ENCODE assay signal across 19 cellular contexts in the genomic region with DNA sequence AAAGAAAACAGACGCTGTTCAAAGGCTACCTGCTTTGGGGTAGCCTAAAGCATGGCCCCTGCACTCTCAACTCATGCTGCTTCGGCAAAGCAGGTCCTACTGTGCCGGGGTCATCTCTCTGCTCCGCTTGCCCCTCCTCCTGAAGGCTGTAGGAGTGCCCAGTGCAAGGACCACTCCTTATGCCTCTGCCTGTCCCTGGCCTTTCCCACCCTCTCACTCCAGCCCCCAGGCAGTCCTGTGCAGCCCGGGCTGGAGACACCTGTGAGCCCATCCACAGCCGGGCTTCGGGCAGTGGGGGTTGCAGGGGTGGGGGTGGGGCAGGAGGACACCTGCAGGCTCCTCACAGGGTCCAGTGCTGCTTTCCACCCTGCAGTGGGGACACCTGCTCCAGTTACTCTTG.
DNase-seq lines count a peak whose midpoint lies in the region; ATAC-seq and TF ChIP-seq lines count a peak whose summit lies in the region.
"Had no signal": no experiment of that assay in that cellular context is flagged by ENCODE, and none has a peak within 500 bp of the region (broad histone marks: within the 10 kb centered on the region; RNA-seq: fewer than 3 reads in every experiment).

No MANE protein-coding gene starts in this region.

- no peaks in the 10 kb centered on the region for H3K23me2 ChIP-seq in H9 (ENCODE audit: insufficient read length, low read depth, low read length, poor library complexity, severe bottlenecking)

- H3K4me1 ChIP-seq in MM.1S (ENCODE audit: low read length) (no peaks in the 10 kb centered on the region), neutrophil (ENCODE audit: control insufficient read depth in 1 of 2, insufficient read depth in 1 of 2, low read depth in 1 of 2, low read length in 1 of 2) (no peaks in the 10 kb centered on the region), tibial artery (peaks cover 0 to 28% (median 14%) of the 10 kb centered on the region in 4 donors), BE2C (no peaks in the 10 kb centered on the region), H9 (ENCODE audit: insufficient read depth, low read length) (no peaks in the 10 kb centered on the region)

- no peak overlapping the region for H4K5ac ChIP-seq in H9 (ENCODE audit: insufficient read length, low read depth, low read length)

- H4K91ac ChIP-seq in H9 (ENCODE audit: insufficient read length, low read depth, low read length): no peak overlapping the region

- no peak overlapping the region for H2BK12ac ChIP-seq in H9 (ENCODE audit: insufficient read length, low read depth, low read length)

- no peak overlapping the region for H3K4ac ChIP-seq in H9 (ENCODE audit: low read depth, low read length)

- H3K27me3 ChIP-seq in MM.1S (replicated peaks; ENCODE audit: insufficient read depth, low read length) (no peaks in the 10 kb centered on the region), neutrophil (peaks cover 14% of the 10 kb centered on the region), tibial artery (no peaks in the 10 kb centered on the region), BE2C (peaks cover 9% of the 10 kb centered on the region), H9 (ENCODE audit: insufficient read depth, low read length) (no peaks in the 10 kb centered on the region)

- DNase-seq in MM.1S (peak; percentile 21), coronary artery (ENCODE audit: low spot score) (peak; percentile 66), tibial artery (peak; percentile 19 to 53), BE2C (no peak), H9 (no peak)
- DNase-seq: ACHN, AML-193, COR-L47, GOT3, HFFc6, KG1, NCI-H1436 treated with DMSO at 0.1 percent for 48 hours, NCI-H2081, NCI-H2227 treated with DMSO at 0.1 percent for 48 hours, NCI-H524, SHP77 had no signal

- intact Hi-C loops in tibial artery (cut with DNase I; ENCODE audit: low total_unique reads): loop anchor here (5.0 kb wide), 1 partner anchor 121 kb away; no protein-coding TSS in a partner anchor

- H3K9ac ChIP-seq in MM.1S (ENCODE audit: low read length): no peak overlapping the region
- H3K9ac ChIP-seq in H9 (ENCODE audit: extremely low read depth, insufficient read length, low read length): no peak overlapping the region

- H3K4me3 ChIP-seq in MM.1S (ENCODE audit: low read length): no peak overlapping the region
- H3K4me3 ChIP-seq in coronary artery: no peak overlapping the region
- H3K4me3 ChIP-seq in neutrophil (ENCODE audit: low read depth in 1 of 2, low read length in 1 of 2): no peak overlapping the region
- H3K4me3 ChIP-seq in tibial artery: no peak overlapping the region
- no peak overlapping the region for H3K4me3 ChIP-seq in BE2C (ENCODE audit: low read depth, low read length)

- no peaks in the 10 kb centered on the region for H3F3A ChIP-seq in MM.1S (ENCODE audit: insufficient read depth, low read length)

- no peak overlapping the region for H3K23ac ChIP-seq in H9 (ENCODE audit: insufficient read length, low read depth, low read length)

- H2AFZ ChIP-seq in MM.1S (ENCODE audit: low read length) (no peak overlapping the region), H9 (ENCODE audit: low read length) (no peak overlapping the region)

- no peak overlapping the region for H3K18ac ChIP-seq in H9 (ENCODE audit: insufficient read length, low read depth, low read length)

- H3K36me3 ChIP-seq in MM.1S (replicated peaks; ENCODE audit: insufficient read depth, low read length) (no peaks in the 10 kb centered on the region), neutrophil (no peaks in the 10 kb centered on the region), tibial artery (no peaks in the 10 kb centered on the region), BE2C (no peaks in the 10 kb centered on the region)

- no peaks in the 10 kb centered on the region for H3K79me2 ChIP-seq in MM.1S (ENCODE audit: low read length)
- H3K79me2 ChIP-seq in H9 (ENCODE audit: insufficient read depth, low read length): no peaks in the 10 kb centered on the region

- no peak overlapping the region for H2BK15ac ChIP-seq in H9 (ENCODE audit: low read depth, low read length)

- peaks cover 12 to 17% of the 10 kb centered on the region in 2 experiments for H3K4me1 Mint-ChIP-seq in H9

- H3K27ac ChIP-seq in MM.1S (ENCODE audit: low read length) (no peak overlapping the region), coronary artery (no peak overlapping the region), neutrophil (peak overlapping the region; percentile 38), tibial artery (no peak overlapping the region), H9 (ENCODE audit: insufficient read length, low read depth, low read length) (no peak overlapping the region)

- H4K8ac ChIP-seq in H9 (replicated peaks; ENCODE audit: insufficient read length, low read depth, low read length): no peak overlapping the region

- H3K79me1 ChIP-seq in H9 (ENCODE audit: insufficient read depth, low read depth, low read length, poor library complexity, severe bottlenecking): no peaks in the 10 kb centered on the region

- no peak overlapping the region for H3T11ph ChIP-seq in H9 (ENCODE audit: low read length)

- no CpG with 5 or more reads among the region's 7 CpGs for WGBS in H9 (ENCODE audit: extremely low coverage, insufficient read length, low lambda C conversion rate)

- H3K9me2 ChIP-seq in MM.1S (replicated peaks; ENCODE audit: insufficient read depth, low read length): no peaks in the 10 kb centered on the region

- no peak overlapping the region for H3K14ac ChIP-seq in H9 (ENCODE audit: insufficient read depth, low read length)

- ATAC-seq in HG03139 (IDR thresholded peaks at IDR 0.05; ENCODE audit: unreplicated experiment): no peak
- ATAC-seq: HepG2 had no signal

- no peak overlapping the region for H3K56ac ChIP-seq in H9 (ENCODE audit: insufficient read length, low read depth, low read length)

- H2AK5ac ChIP-seq in H9 (ENCODE audit: insufficient read length, low read length): no peak overlapping the region

- H3K27ac Mint-ChIP-seq in H9: no peak overlapping the region
- H3K27ac Mint-ChIP-seq: HFFc6 had no signal

- H2BK5ac ChIP-seq in H9 (ENCODE audit: insufficient read length, low read length): no peak overlapping the region

- peaks cover 0 to 3% of the 10 kb centered on the region in 2 experiments; a peak in 3 of 5 replicates for H3K9me3 Mint-ChIP-seq in H9

- H4K20me1 ChIP-seq in MM.1S (ENCODE audit: insufficient read depth, low read length) (no peaks in the 10 kb centered on the region), H9 (ENCODE audit: control insufficient read depth, insufficient read depth, insufficient read length) (no peaks in the 10 kb centered on the region)

- H2BK120ac ChIP-seq in H9 (ENCODE audit: low read depth, low read length, poor library complexity, severe bottlenecking): no peak overlapping the region

- TF ChIP-seq CTCF in MM.1S (IDR thresholded peaks at IDR 0.05; ENCODE audit: low read length) (no peak), coronary artery (IDR thresholded peaks at IDR 0.05) (no peak), neutrophil (IDR thresholded peaks at IDR 0.05) (no peak), tibial artery (IDR thresholded peaks at IDR 0.05) (no peak), BE2C (IDR thresholded peaks at IDR 0.05; ENCODE audit: low read depth, low read length) (no peak), H9 (conservative IDR thresholded peaks at IDR 0.05) (no peak)

- H3K27me3 Mint-ChIP-seq in H9 (ENCODE audit: low read depth): peaks cover 3% of the 10 kb centered on the region; the same call in 1 of the 2 replicates

- no peaks in the 10 kb centered on the region for H3K9me3 ChIP-seq in MM.1S (replicated peaks; ENCODE audit: insufficient read depth, low read length)
- H3K9me3 ChIP-seq in neutrophil: no peaks in the 10 kb centered on the region
- no peaks in the 10 kb centered on the region for H3K9me3 ChIP-seq in tibial artery
- no peaks in the 10 kb centered on the region; the same call in 1 of the 2 replicates for H3K9me3 ChIP-seq in BE2C
- no peaks in the 10 kb centered on the region for H3K9me3 ChIP-seq in H9 (ENCODE audit: control insufficient read depth, low read depth, low read length)

- no peak overlapping the region for H2BK20ac ChIP-seq in H9 (ENCODE audit: low read depth, low read length, poor library complexity, severe bottlenecking)

- peaks cover 0 to 2% (median 0%) of the 10 kb centered on the region in 3 experiments; a peak in 1 of 7 replicates for H3K36me3 Mint-ChIP-seq in H9 (ENCODE audit: insufficient read depth in 1 of 3, low read depth in 3 of 3)

- no peak overlapping the region for H3K4me3 Mint-ChIP-seq in H9
- H3K4me3 Mint-ChIP-seq: HFFc6 had no signal

- peak overlapping the region; percentile 34; the same call in 1 of the 2 replicates for H3K4me2 ChIP-seq in MM.1S (ENCODE audit: low read depth, low read length)
- no peak overlapping the region for H3K4me2 ChIP-seq in H9 (ENCODE audit: insufficient read depth, insufficient read length, low read length)

Comparison
In these comparisons a context has a peak if more than half of its experiments do, and no peak if none do; other contexts are left out.
1. DNase-seq: peak in MM.1S (single experiment), coronary artery (single experiment) and tibial artery (2 of 2); none in BE2C (single experiment) and H9 (single experiment).